In genomic region chr3:124686028-124686670, GRCh38 we compare ENCODE assay signal across 28 cellular contexts. TPM values are rescaled to one million over a fixed set of nuclear protein-coding genes. Genes with fewer than 3 reads are reported as not detected.
A peak's percentile ranks its signal among the peaks of the same experiment; 100 is the strongest.
DNase-seq lines count a peak whose midpoint lies in the region; ATAC-seq and TF ChIP-seq lines count a peak whose summit lies in the region.
"Had no signal": no experiment of that assay in that cellular context is flagged by ENCODE, and none has a peak within 500 bp of the region (broad histone marks: within the 10 kb centered on the region; RNA-seq: fewer than 3 reads in every experiment).

No MANE protein-coding gene starts in this region.

- no peak overlapping the region for H3K4ac ChIP-seq in mesenchymal stem cell (ENCODE audit: low read depth in 1 of 2, low read length in 2 of 2)

- no peaks in the 10 kb centered on the region for H3K36me3 Mint-ChIP-seq in stimulated activated effector memory CD8-positive, alpha-beta T cell treated with anti-CD3 and anti-CD28 coated beads, Interleukin-12 subunit alpha, Interleukin-12 subunit beta, amount 100 ng/mL, for 72 hours
- no peaks in the 10 kb centered on the region for H3K36me3 Mint-ChIP-seq in activated CD4-positive, alpha-beta memory T cell treated with anti-CD3 and anti-CD28 coated beads, Interleukin-2, amount 10 ng/mL, durations not matched to agents 7 days and 5 days (ENCODE audit: low read depth)
- H3K36me3 Mint-ChIP-seq: activated naive CD4-positive, alpha-beta T cell treated with anti-CD3 and anti-CD28 coated beads, Interleukin-2, amount 50 U/mL, for 24 hours; CD14-positive monocyte; naive thymus-derived CD4-positive, alpha-beta T cell had no signal

- no peaks in the 10 kb centered on the region for H3K9me3 Mint-ChIP-seq in stimulated activated effector memory CD8-positive, alpha-beta T cell treated with anti-CD3 and anti-CD28 coated beads, Interleukin-12 subunit alpha, Interleukin-12 subunit beta, amount 100 ng/mL, for 72 hours
- H3K9me3 Mint-ChIP-seq in activated CD4-positive, alpha-beta memory T cell treated with anti-CD3 and anti-CD28 coated beads, Interleukin-2, amount 10 ng/mL, durations not matched to agents 7 days and 5 days: no peaks in the 10 kb centered on the region
- H3K9me3 Mint-ChIP-seq: activated naive CD4-positive, alpha-beta T cell treated with anti-CD3 and anti-CD28 coated beads, Interleukin-2, amount 50 U/mL, for 24 hours; CD14-positive monocyte; GM23338; HFFc6 had no signal

- no peak overlapping the region for H2BK15ac ChIP-seq in mesenchymal stem cell (ENCODE audit: low read depth, poor library complexity, severe bottlenecking)

- no peak overlapping the region for H2BK5ac ChIP-seq in mesenchymal stem cell (ENCODE audit: low read depth, low read length, poor library complexity, severe bottlenecking)

- no peak overlapping the region for H3K27ac Mint-ChIP-seq in stimulated activated effector memory CD8-positive, alpha-beta T cell treated with anti-CD3 and anti-CD28 coated beads, Interleukin-12 subunit alpha, Interleukin-12 subunit beta, amount 100 ng/mL, for 72 hours
- H3K27ac Mint-ChIP-seq in activated CD4-positive, alpha-beta memory T cell treated with anti-CD3 and anti-CD28 coated beads, Interleukin-2, amount 10 ng/mL, durations not matched to agents 7 days and 5 days: no peak overlapping the region
- H3K27ac Mint-ChIP-seq: activated naive CD4-positive, alpha-beta T cell treated with anti-CD3 and anti-CD28 coated beads, Interleukin-2, amount 50 U/mL, for 24 hours; CD14-positive monocyte; GM23338; HFFc6 had no signal

- H2BK12ac ChIP-seq in mesenchymal stem cell (ENCODE audit: low read length in 2 of 2): no peak overlapping the region

- H4K91ac ChIP-seq in mesenchymal stem cell (ENCODE audit: low read length): no peak overlapping the region

- no peaks in the 10 kb centered on the region for H3K9me3 ChIP-seq in HEK293 (ENCODE audit: control insufficient read depth, insufficient read depth, low read depth, low read length)
- no peaks in the 10 kb centered on the region for H3K9me3 ChIP-seq in RWPE2 (ENCODE audit: severe bottlenecking)
- no peaks in the 10 kb centered on the region for H3K9me3 ChIP-seq in mesenchymal stem cell (ENCODE audit: control insufficient read depth, low read length)
- H3K9me3 ChIP-seq: colonic mucosa, gastroesophageal sphincter, left ventricle myocardium inferior, spleen had no signal

- H3K4me3 Mint-ChIP-seq in stimulated activated effector memory CD8-positive, alpha-beta T cell treated with anti-CD3 and anti-CD28 coated beads, Interleukin-12 subunit alpha, Interleukin-12 subunit beta, amount 100 ng/mL, for 72 hours: no peak overlapping the region
- no peak overlapping the region for H3K4me3 Mint-ChIP-seq in activated CD4-positive, alpha-beta memory T cell treated with anti-CD3 and anti-CD28 coated beads, Interleukin-2, amount 10 ng/mL, durations not matched to agents 7 days and 5 days
- H3K4me3 Mint-ChIP-seq: activated naive CD4-positive, alpha-beta T cell treated with anti-CD3 and anti-CD28 coated beads, Interleukin-2, amount 50 U/mL, for 24 hours; CD14-positive monocyte; GM23338; HFFc6; naive thymus-derived CD4-positive, alpha-beta T cell had no signal

- H3K27me3 Mint-ChIP-seq in activated CD4-positive, alpha-beta memory T cell treated with anti-CD3 and anti-CD28 coated beads, Interleukin-2, amount 10 ng/mL, durations not matched to agents 7 days and 5 days: peaks cover 24% of the 10 kb centered on the region

- H2AK5ac ChIP-seq in mesenchymal stem cell (ENCODE audit: low read length, severe bottlenecking): no peak overlapping the region

- H3K27me3 ChIP-seq in RWPE2 (ENCODE audit: insufficient read depth, poor library complexity, severe bottlenecking) (no peaks in the 10 kb centered on the region), foreskin keratinocyte (no peaks in the 10 kb centered on the region), mesenchymal stem cell (ENCODE audit: control insufficient read depth in 1 of 2, insufficient read depth in 1 of 2, low read length in 2 of 2) (peaks cover 6 to 16% of the 10 kb centered on the region in 2 experiments)
- H3K27me3 ChIP-seq: cardiac muscle cell, colonic mucosa, gastroesophageal sphincter had no signal

- H3K36me3 ChIP-seq in HEK293 (ENCODE audit: control insufficient read depth in 2 of 2, insufficient read depth in 1 of 2, low read length in 2 of 2) (no peaks in the 10 kb centered on the region), RWPE2 (ENCODE audit: low read depth) (no peaks in the 10 kb centered on the region), mesenchymal stem cell (ENCODE audit: control insufficient read depth in 1 of 2, insufficient read depth in 2 of 2, low read depth in 1 of 2, low read length in 2 of 2) (no peaks in the 10 kb centered on the region)
- H3K36me3 ChIP-seq: cardiac muscle cell, colonic mucosa, gastroesophageal sphincter, left ventricle myocardium inferior, spleen had no signal

- H4K8ac ChIP-seq in mesenchymal stem cell (ENCODE audit: low read length): no peak overlapping the region

- no peak overlapping the region for H2BK120ac ChIP-seq in mesenchymal stem cell (ENCODE audit: low read depth, low read length)

- H3K4me1 Mint-ChIP-seq in stimulated activated effector memory CD8-positive, alpha-beta T cell treated with anti-CD3 and anti-CD28 coated beads, Interleukin-12 subunit alpha, Interleukin-12 subunit beta, amount 100 ng/mL, for 72 hours: peaks cover 6% of the 10 kb centered on the region
- H3K4me1 Mint-ChIP-seq in activated CD4-positive, alpha-beta memory T cell treated with anti-CD3 and anti-CD28 coated beads, Interleukin-2, amount 10 ng/mL, durations not matched to agents 7 days and 5 days: no peaks in the 10 kb centered on the region
- H3K4me1 Mint-ChIP-seq: GM23338 had no signal

- H3K4me2 ChIP-seq in mesenchymal stem cell (ENCODE audit: low read length, poor library complexity, severe bottlenecking): no peak overlapping the region
- H3K4me2 ChIP-seq: GM23338, PC-9 had no signal

- CTCF ChIA-PET in HEK293 (lab: Yijun Ruan, JAX): interaction anchor here (0.6 to 5.8 kb wide), 4 partner anchors 20 to 124 kb away, joined by 3 to 96 read pairs (median 4); no protein-coding TSS in a partner anchor
- CTCF ChIA-PET in activated CD4-positive, alpha-beta memory T cell treated with anti-CD3 and anti-CD28 coated beads, Interleukin-2, amount 10 ng/mL, durations not matched to agents 7 days and 5 days (lab: Charles Lee): interaction anchor here (6.8 kb wide), 1 partner anchor 123 kb away, joined by 96 read pairs; no protein-coding TSS in a partner anchor

- no peak for TF ChIP-seq CTCF in HEK293 (tag by site-specific recombination; IDR thresholded peaks at IDR 0.05)
- no peak for TF ChIP-seq CTCF in RWPE2 (IDR thresholded peaks at IDR 0.05; ENCODE audit: poor library complexity, severe bottlenecking)
- no peak for TF ChIP-seq CTCF in foreskin keratinocyte (conservative IDR thresholded peaks at IDR 0.05)

- H3K4me3 ChIP-seq in HEK293 (ENCODE audit: low read depth, low read length): no peak overlapping the region
- H3K4me3 ChIP-seq in RWPE2 (ENCODE audit: severe bottlenecking): no peak overlapping the region
- H3K4me3 ChIP-seq in mesenchymal stem cell (ENCODE audit: insufficient read depth in 1 of 2, low read depth in 1 of 2, low read length in 2 of 2): no peak overlapping the region
- H3K4me3 ChIP-seq: cardiac muscle cell, colonic mucosa, gastroesophageal sphincter, GM23338, left ventricle myocardium inferior, PC-9, spleen had no signal

- POLR2A ChIA-PET in HEK293 (lab: Yijun Ruan, JAX): no interaction called here
- POLR2A ChIA-PET in activated CD4-positive, alpha-beta memory T cell treated with anti-CD3 and anti-CD28 coated beads, Interleukin-2, amount 10 ng/mL, durations not matched to agents 7 days and 5 days (lab: Charles Lee): no interaction called here

- H3K14ac ChIP-seq in mesenchymal stem cell (ENCODE audit: low read length in 2 of 2): no peak overlapping the region

- no peak for DNase-seq in RWPE2 (ENCODE audit: low spot score)
- peak in 1 of 2 donors; percentile 64 for DNase-seq in foreskin keratinocyte
- DNase-seq in stimulated activated effector memory CD8-positive, alpha-beta T cell treated with anti-CD3 and anti-CD28 coated beads, Interleukin-12 subunit alpha, Interleukin-12 subunit beta, amount 100 ng/mL, for 72 hours (ENCODE audit: low spot score in 2 of 2): no peak
- DNase-seq in activated CD4-positive, alpha-beta memory T cell treated with anti-CD3 and anti-CD28 coated beads, Interleukin-2, amount 10 ng/mL, durations not matched to agents 7 days and 5 days: no peak
- no peak for DNase-seq in mesenchymal stem cell
- DNase-seq: activated CD4-positive, CD25-positive, alpha-beta regulatory T cell; activated CD8-positive, alpha-beta memory T cell treated with anti-CD3 and anti-CD28 coated beads, Interleukin-2, amount 50 U/mL, for 4 hours; colonic mucosa; DND-41; effector CD8-positive, alpha-beta T cell; HFFc6; hippocampal formation; left ventricle myocardium inferior; naive thymus-derived CD4-positive, alpha-beta T cell; NCI-H2171 treated with DMSO at 0.1 percent for 48 hours; NCI-H524; NK-92 treated with Interleukin-12 subunit alpha and Interleukin-12 subunit beta, amount 100 ng/mL, for 24 hours; PC-9; spleen; stimulated activated CD4-positive, alpha-beta T cell treated with anti-CD3 and anti-CD28 coated beads, Interleukin-2, amount 100 ng/mL, for 48 hours had no signal

- no peak overlapping the region for H3K9ac ChIP-seq in mesenchymal stem cell (ENCODE audit: low read length)

- no peaks in the 10 kb centered on the region for H3K79me1 ChIP-seq in mesenchymal stem cell (replicated peaks; ENCODE audit: low read length, poor library complexity, severe bottlenecking)

- H2AFZ ChIP-seq in mesenchymal stem cell (ENCODE audit: low read depth, low read length): no peak overlapping the region
- H2AFZ ChIP-seq: GM23338, PC-9 had no signal

- H3K4me1 ChIP-seq in HEK293 (ENCODE audit: control insufficient read depth, insufficient read depth, low read length) (no peaks in the 10 kb centered on the region), RWPE2 (ENCODE audit: insufficient read depth, poor library complexity, severe bottlenecking) (no peaks in the 10 kb centered on the region), foreskin keratinocyte (peaks cover 8% of the 10 kb centered on the region), mesenchymal stem cell (ENCODE audit: control insufficient read depth, insufficient read depth, low read depth, low read length) (no peaks in the 10 kb centered on the region)
- H3K4me1 ChIP-seq: colonic mucosa had no signal

- no peak overlapping the region for H3K18ac ChIP-seq in mesenchymal stem cell (ENCODE audit: low read depth in 1 of 2, low read length in 2 of 2)

- WGBS in mesenchymal stem cell: 86% methylated on average over 2 of the region's 3 CpGs

- no peak overlapping the region for H3K27ac ChIP-seq in HEK293 (ENCODE audit: extremely low read depth, low read depth, low read length)
- no peak overlapping the region for H3K27ac ChIP-seq in RWPE2 (ENCODE audit: poor library complexity, severe bottlenecking)
- H3K27ac ChIP-seq in foreskin keratinocyte: peak overlapping the region; percentile 18
- H3K27ac ChIP-seq in mesenchymal stem cell (ENCODE audit: low read length, poor library complexity, severe bottlenecking): no peak overlapping the region
- H3K27ac ChIP-seq: cardiac muscle cell, colonic mucosa, gastroesophageal sphincter, PC-9 had no signal

- ATAC-seq in RWPE2 (ENCODE audit: low read depth): peak; percentile 15; the same call in 1 of the 3 replicates
- peak; percentile 56 for ATAC-seq in foreskin keratinocyte
- peak; percentile 31 for ATAC-seq in stimulated activated effector memory CD8-positive, alpha-beta T cell treated with anti-CD3 and anti-CD28 coated beads, Interleukin-12 subunit alpha, Interleukin-12 subunit beta, amount 100 ng/mL, for 72 hours
- no peak for ATAC-seq in GM21526 (IDR thresholded peaks at IDR 0.05; ENCODE audit: low FRiP score, unreplicated experiment)
- ATAC-seq: gastroesophageal sphincter; GM23338; HepG2; naive thymus-derived CD4-positive, alpha-beta T cell had no signal

- H3K23ac ChIP-seq in mesenchymal stem cell (ENCODE audit: low read length in 2 of 2): no peak overlapping the region

RNA-seq across cellular contexts. Expression of gene UMPS, which starts 44.1 kb away (rescaled TPM):
- 44.9 and 45.1 TPM in 2 replicates for total RNA-seq in foreskin keratinocyte
- 52.7 and 57.5 TPM in 2 replicates for polyA plus RNA-seq in foreskin keratinocyte
- total RNA-seq in activated CD4-positive, alpha-beta memory T cell treated with anti-CD3 and anti-CD28 coated beads, Interleukin-2, amount 10 ng/mL, durations not matched to agents 7 days and 5 days: 10 to 100 TPM; 23.3 to 26.3 TPM
- polyA plus RNA-seq in mesenchymal stem cell (2013, experiment 1 of 2): 10.5 TPM
- polyA plus RNA-seq in mesenchymal stem cell (2013, experiment 2 of 2): 10.9 TPM
